1 cellular context compared by ENCODE assay signal in genomic region chr6:30612213-30612612, GRCh38.
TF ChIP-seq lines count a peak whose summit lies in the region.

No MANE protein-coding gene starts in this region.

TF ChIP-seq in WTC11, 78 proteins besides CTCF, POLR2A, EP300 and RAD21 (continued from another document):
- TF ChIP-seq ATF2 (CRISPR knock-in tag; IDR thresholded peaks at IDR 0.05; ENCODE audit: borderline replicate concordance, low read depth) = no peak
